ENCODE assay signal across 8 cellular contexts in genomic region chr10:107409517-107409916, GRCh38.
DNase-seq lines count a peak whose midpoint lies in the region; ATAC-seq and TF ChIP-seq lines count a peak whose summit lies in the region.

No MANE protein-coding gene starts in this region.

- H4K20me1 ChIP-seq in neural progenitor cell (ENCODE audit: low read depth), result no peaks in the 10 kb centered on the region

- no peaks in the 10 kb centered on the region for H3F3A ChIP-seq in neural progenitor cell (ENCODE audit: low read depth)

- TF ChIP-seq CTCF in astrocyte of the spinal cord (IDR thresholded peaks at IDR 0.05; ENCODE audit: low read depth, low read length) (no peak), neural progenitor cell (IDR thresholded peaks at IDR 0.05) (peak; percentile 51)

- no peak overlapping the region for H3K4me2 ChIP-seq in neural progenitor cell

- H3K27me3 Mint-ChIP-seq in neural progenitor cell (ENCODE audit: insufficient read depth, low read depth), result no peaks in the 10 kb centered on the region

- H3K27me3 ChIP-seq in neural progenitor cell, result no peaks in the 10 kb centered on the region

- ATAC-seq in GM18502 (IDR thresholded peaks at IDR 0.05; ENCODE audit: poor library complexity, unreplicated experiment) (peak; percentile 75), HG03558 (IDR thresholded peaks at IDR 0.05; ENCODE audit: extremely low read depth, unreplicated experiment) (peak; percentile 49), HG03354 (IDR thresholded peaks at IDR 0.05; ENCODE audit: poor library complexity, severe bottlenecking, unreplicated experiment) (no peak), GM18873 (IDR thresholded peaks at IDR 0.05; ENCODE audit: low FRiP score, unreplicated experiment) (no peak)

- in situ Hi-C loops in astrocyte of the spinal cord (cut with HindIII; ENCODE audit: low sequenced_read_pairs), result no loop called here

- H3K79me2 ChIP-seq in neural progenitor cell (ENCODE audit: low read depth), result no peaks in the 10 kb centered on the region

- no peaks in the 10 kb centered on the region for H3K9me3 ChIP-seq in neural progenitor cell (ENCODE audit: low read depth)

- no peak overlapping the region for H3K4me3 ChIP-seq in astrocyte of the spinal cord (ENCODE audit: low read depth, low read length)
- no peak overlapping the region for H3K4me3 ChIP-seq in neural progenitor cell

- H3K36me3 Mint-ChIP-seq in neural progenitor cell, result no peaks in the 10 kb centered on the region

- no peak overlapping the region for H3K27ac ChIP-seq in neural progenitor cell

- H3K36me3 ChIP-seq in neural progenitor cell, result no peaks in the 10 kb centered on the region

- peak; percentile 5 for DNase-seq in astrocyte of the spinal cord (ENCODE audit: low read depth, low spot score)
- peak; percentile 47 for DNase-seq in neural progenitor cell (ENCODE audit: low spot score)
- no peak for DNase-seq in stimulated activated CD4-positive, alpha-beta T cell treated with anti-CD3 and anti-CD28 coated beads, Interleukin-4, amount 100 ng/mL, for 1 hour
- DNase-seq in NCI-H1092 (lab: John Stamatoyannopoulos, UW), result no peak

- H3K4me1 Mint-ChIP-seq in neural progenitor cell, result no peaks in the 10 kb centered on the region

- no peaks in the 10 kb centered on the region for H3K9me3 Mint-ChIP-seq in neural progenitor cell

- H2AFZ ChIP-seq in neural progenitor cell (replicated peaks), result no peak overlapping the region

- H3K9ac ChIP-seq in neural progenitor cell, result no peak overlapping the region

- H3K27ac Mint-ChIP-seq in neural progenitor cell, result no peak overlapping the region

- H3K4me1 ChIP-seq in neural progenitor cell, result no peaks in the 10 kb centered on the region

- H3K4me3 Mint-ChIP-seq in neural progenitor cell, result no peak overlapping the region

Comparison
In these comparisons a context has a peak if more than half of its experiments do, and no peak if none do; other contexts are left out.
1. ATAC-seq: peak in GM18502 (single experiment) and HG03558 (single experiment); none in HG03354 (single experiment) and GM18873 (single experiment).
2. DNase-seq: peak in astrocyte of the spinal cord (single experiment) and neural progenitor cell (single experiment); none in stimulated activated CD4-positive, alpha-beta T cell treated with anti-CD3 and anti-CD28 coated beads, Interleukin-4, amount 100 ng/mL, for 1 hour (single experiment) and NCI-H1092 (single experiment).